8 cellular contexts compared by ENCODE assay signal in genomic region chr5:129460121-129460950, GRCh38. TPM values are rescaled to one million over a fixed set of nuclear protein-coding genes. Genes with fewer than 3 reads are reported as not detected.
A peak's percentile ranks its signal among the peaks of the same experiment; 100 is the strongest.
DNase-seq lines count a peak whose midpoint lies in the region; ATAC-seq and TF ChIP-seq lines count a peak whose summit lies in the region.

Gene ADAMTS19 (plus strand): TSS chr5:129460298. CDS start chr5:129460392, 94 bp downstream.

- H3K27ac Mint-ChIP-seq in activated T-helper 1 cell treated with anti-CD3 and anti-CD28 coated beads, Interleukin-12 subunit alpha, Interleukin-12 subunit beta, Interleukin-2, Interleukin-4 antibody, amounts not matched to agents 30 ng/mL and 10 ng/mL and 1 ng/mL, durations not matched to agents 14 hours and 24 hours and 36 hours: no peak within 1 kb of the TSS

- TF ChIP-seq POLR2A in prostate gland (IDR thresholded peaks at IDR 0.05) (no peak), thyroid gland (IDR thresholded peaks at IDR 0.05) (no peak)

- H3K36me3 Mint-ChIP-seq in activated T-helper 1 cell treated with anti-CD3 and anti-CD28 coated beads, Interleukin-12 subunit alpha, Interleukin-12 subunit beta, Interleukin-2, Interleukin-4 antibody, amounts not matched to agents 30 ng/mL and 10 ng/mL and 1 ng/mL, durations not matched to agents 14 hours and 24 hours and 36 hours (ENCODE audit: low read depth): no peaks in the 10 kb centered on the region

- H3K36me3 ChIP-seq in prostate gland (no peaks in the 10 kb centered on the region), thyroid gland (no peaks in the 10 kb centered on the region)

- H3K4me3 ChIP-seq in prostate gland (peak within 1 kb of the TSS; percentile 23 to 38), thyroid gland (replicated peaks in 1 of 3) (no peak within 1 kb of the TSS)

- H3K9me3 Mint-ChIP-seq in activated T-helper 1 cell treated with anti-CD3 and anti-CD28 coated beads, Interleukin-12 subunit alpha, Interleukin-12 subunit beta, Interleukin-2, Interleukin-4 antibody, amounts not matched to agents 30 ng/mL and 10 ng/mL and 1 ng/mL, durations not matched to agents 14 hours and 24 hours and 36 hours: no peaks in the 10 kb centered on the region

- intact Hi-C loops in activated T-helper 1 cell treated with anti-CD3 and anti-CD28 coated beads, Interleukin-12 subunit alpha, Interleukin-12 subunit beta, Interleukin-2, Interleukin-4 antibody, amounts not matched to agents 30 ng/mL and 10 ng/mL and 1 ng/mL, durations not matched to agents 14 hours and 24 hours and 36 hours (cut with micrococcal nuclease): no loop called here
- intact Hi-C loops in Right ventricle myocardium superior (cut with DNase I): no loop called here
- intact Hi-C loops in prostate gland (cut with DNase I): no loop called here
- intact Hi-C loops in thyroid gland (cut with DNase I): no loop called here

- H3K27ac ChIP-seq in prostate gland (no peak within 1 kb of the TSS), thyroid gland (no peak within 1 kb of the TSS)

- H3K27me3 Mint-ChIP-seq in activated T-helper 1 cell treated with anti-CD3 and anti-CD28 coated beads, Interleukin-12 subunit alpha, Interleukin-12 subunit beta, Interleukin-2, Interleukin-4 antibody, amounts not matched to agents 30 ng/mL and 10 ng/mL and 1 ng/mL, durations not matched to agents 14 hours and 24 hours and 36 hours (ENCODE audit: insufficient read depth): peaks cover 38% of the 10 kb centered on the region

- TF ChIP-seq CTCF in prostate gland (IDR thresholded peaks at IDR 0.05) (no peak), thyroid gland (IDR thresholded peaks at IDR 0.05) (no peak)

- WGBS in prostate gland: 2% methylated on average over 48 of the region's 60 CpGs
- WGBS in thyroid gland, 2 donors: 1 to 2% methylated on average over 26 to 42 of the region's 60 CpGs

- DNase-seq in HS-5 (ENCODE audit: low read depth) (peak; percentile 10), Right ventricle myocardium superior (peak; percentile 49), prostate gland (ENCODE audit: low spot score) (no peak), thyroid gland (no peak)
- no peak for DNase-seq in activated T-helper 1 cell treated with anti-CD3 and anti-CD28 coated beads, Interleukin-12 subunit alpha, Interleukin-12 subunit beta, Interleukin-2, Interleukin-4 antibody, amounts not matched to agents 30 ng/mL and 10 ng/mL and 1 ng/mL, durations not matched to agents 14 hours and 24 hours and 36 hours (ENCODE audit: low spot score)
- no peak for DNase-seq in NK-92 treated with Interleukin-12 subunit alpha and Interleukin-12 subunit beta, amount 100 ng/mL, for 24 hours (lab: John Stamatoyannopoulos, UW)

- ATAC-seq in GM18867 (IDR thresholded peaks at IDR 0.05; ENCODE audit: unreplicated experiment) (peak; percentile 30), Right ventricle myocardium superior (ENCODE audit: poor library complexity) (peak; percentile 82), HG02571 (IDR thresholded peaks at IDR 0.05; ENCODE audit: unreplicated experiment) (no peak)

- H3K9me3 ChIP-seq in prostate gland (no peaks in the 10 kb centered on the region), thyroid gland (no peaks in the 10 kb centered on the region)

- H3K27me3 ChIP-seq in prostate gland (replicated peaks; ENCODE audit: insufficient read depth) (no peaks in the 10 kb centered on the region), thyroid gland (no peaks in the 10 kb centered on the region)

- no peaks in the 10 kb centered on the region for H3K4me1 ChIP-seq in prostate gland (replicated peaks)
- H3K4me1 ChIP-seq in thyroid gland: peaks cover 0 to 4% of the 10 kb centered on the region in 2 donors

- H3K4me3 Mint-ChIP-seq in activated T-helper 1 cell treated with anti-CD3 and anti-CD28 coated beads, Interleukin-12 subunit alpha, Interleukin-12 subunit beta, Interleukin-2, Interleukin-4 antibody, amounts not matched to agents 30 ng/mL and 10 ng/mL and 1 ng/mL, durations not matched to agents 14 hours and 24 hours and 36 hours: peak within 1 kb of the TSS; percentile 30

- H3K4me1 Mint-ChIP-seq in activated T-helper 1 cell treated with anti-CD3 and anti-CD28 coated beads, Interleukin-12 subunit alpha, Interleukin-12 subunit beta, Interleukin-2, Interleukin-4 antibody, amounts not matched to agents 30 ng/mL and 10 ng/mL and 1 ng/mL, durations not matched to agents 14 hours and 24 hours and 36 hours (ENCODE audit: low read depth): peaks cover 14% of the 10 kb centered on the region

RNA-seq across cellular contexts. Expression of gene ADAMTS19, which starts in this region (rescaled TPM):
- not detected in 2 replicates for total RNA-seq in activated T-helper 1 cell treated with anti-CD3 and anti-CD28 coated beads, Interleukin-12 subunit alpha, Interleukin-12 subunit beta, Interleukin-2, Interleukin-4 antibody, amounts not matched to agents 30 ng/mL and 10 ng/mL and 1 ng/mL, durations not matched to agents 14 hours and 24 hours and 36 hours
- total RNA-seq in Right ventricle myocardium superior: 0.81 TPM
- total RNA-seq in prostate gland: 1 to 10 TPM; 1.3 to 3.0 TPM
- not detected for total RNA-seq in thyroid gland

Comparison
In these comparisons a context has a peak if more than half of its experiments do, and no peak if none do; other contexts are left out.
1. Peak in DNase-seq and ATAC-seq in Right ventricle myocardium superior; RNA of the gene not detected or under 1 TPM.
2. H3K4me3 ChIP-seq: peak in prostate gland (2 of 2); none in thyroid gland (0 of 3).